ENCODE assay signal across 8 cellular contexts in the genomic region with DNA sequence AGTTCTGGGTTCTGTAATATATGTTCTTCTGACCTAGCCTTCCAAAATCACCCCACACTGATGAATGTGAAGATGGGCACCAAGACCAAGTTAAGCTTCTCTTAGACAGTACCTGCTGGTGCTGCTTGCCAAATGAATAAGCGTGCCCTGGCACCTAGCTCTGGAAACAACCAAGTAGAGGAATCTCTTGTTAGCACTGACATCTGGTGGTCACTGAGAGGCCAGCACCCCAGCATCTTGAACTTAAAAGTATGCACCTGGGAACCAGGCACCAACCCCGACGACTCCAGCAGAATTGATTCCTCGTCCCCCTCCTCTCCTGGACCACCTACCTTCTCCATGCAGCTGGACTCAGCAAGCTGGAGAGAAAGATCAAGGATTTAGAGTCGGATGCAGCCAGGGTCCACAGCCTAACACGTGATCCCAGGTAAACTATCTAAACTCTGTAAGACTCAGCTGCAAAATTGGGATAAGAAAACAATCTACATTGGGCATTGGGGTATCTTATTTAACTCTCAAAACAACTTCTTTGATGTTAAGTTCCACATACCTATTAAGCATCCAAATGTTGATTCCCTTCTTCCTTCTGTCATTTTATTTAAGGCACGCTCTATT.
A peak's percentile ranks its signal among the peaks of the same experiment; 100 is the strongest.
DNase-seq lines count a peak whose midpoint lies in the region; ATAC-seq and TF ChIP-seq lines count a peak whose summit lies in the region.

No MANE protein-coding gene starts in this region.

- no peak overlapping the region for H3K27ac ChIP-seq in 22Rv1
- no peak overlapping the region for H3K27ac ChIP-seq in effector memory CD4-positive, alpha-beta T cell (ENCODE audit: insufficient read depth, low read length, poor library complexity, severe bottlenecking)

- no peaks in the 10 kb centered on the region for H3K4me1 ChIP-seq in effector memory CD4-positive, alpha-beta T cell (ENCODE audit: control insufficient read depth, insufficient read depth, low read length, poor library complexity, severe bottlenecking)

- peak; percentile 55 for ATAC-seq in HG02870 (IDR thresholded peaks at IDR 0.05; ENCODE audit: unreplicated experiment)
- peak; percentile 59 for ATAC-seq in activated CD8-positive, alpha-beta T cell treated with anti-CD3 and anti-CD28 coated beads, Interleukin-2, amount 10 ng/mL, durations not matched to agents 7 days and 5 days
- peak; percentile 72 for ATAC-seq in omental fat pad (ENCODE audit: low FRiP score)

- no peaks in the 10 kb centered on the region for H3K9me3 ChIP-seq in effector memory CD4-positive, alpha-beta T cell (ENCODE audit: control insufficient read depth, low read length)

- TF ChIP-seq CTCF in 22Rv1 (IDR thresholded peaks at IDR 0.05): peak; percentile 78
- peak; percentile 89 for TF ChIP-seq CTCF in fibroblast of mammary gland (conservative IDR thresholded peaks at IDR 0.05; ENCODE audit: control insufficient read depth, insufficient read depth, low read depth, low read length)
- TF ChIP-seq CTCF in omental fat pad (IDR thresholded peaks at IDR 0.05): no peak

- POLR2A ChIA-PET in activated CD8-positive, alpha-beta T cell treated with anti-CD3 and anti-CD28 coated beads, Interleukin-2, amount 10 ng/mL, durations not matched to agents 7 days and 5 days (lab: Charles Lee): no interaction called here

- DNase-seq in GM03348 (ENCODE audit: low spot score) (peak; percentile 73), NCI-H2196 treated with DMSO at 0.1 percent for 48 hours (lab: John Stamatoyannopoulos, UW; ENCODE audit: unreplicated experiment) (peak; percentile 16), fibroblast of mammary gland (ENCODE audit: low read depth) (peak; percentile 73), omental fat pad (ENCODE audit: low spot score) (no peak)
- DNase-seq in activated CD8-positive, alpha-beta T cell treated with anti-CD3 and anti-CD28 coated beads, Interleukin-2, amount 10 ng/mL, durations not matched to agents 7 days and 5 days: peak; percentile 51
- DNase-seq in effector memory CD4-positive, alpha-beta T cell: no peak

- no peaks in the 10 kb centered on the region for H3K9me3 Mint-ChIP-seq in activated CD8-positive, alpha-beta T cell treated with anti-CD3 and anti-CD28 coated beads, Interleukin-2, amount 10 ng/mL, durations not matched to agents 7 days and 5 days (ENCODE audit: insufficient read depth)

- H3K36me3 Mint-ChIP-seq in activated CD8-positive, alpha-beta T cell treated with anti-CD3 and anti-CD28 coated beads, Interleukin-2, amount 10 ng/mL, durations not matched to agents 7 days and 5 days (ENCODE audit: low read depth): no peaks in the 10 kb centered on the region

- peaks cover 25% of the 10 kb centered on the region for H3K27me3 Mint-ChIP-seq in activated CD8-positive, alpha-beta T cell treated with anti-CD3 and anti-CD28 coated beads, Interleukin-2, amount 10 ng/mL, durations not matched to agents 7 days and 5 days (ENCODE audit: low read depth)

- no peak overlapping the region for H3K4me3 ChIP-seq in fibroblast of mammary gland (ENCODE audit: control insufficient read depth, low read depth, low read length)
- H3K4me3 ChIP-seq in effector memory CD4-positive, alpha-beta T cell (ENCODE audit: insufficient read depth, low read depth, low read length, poor library complexity, severe bottlenecking): no peak overlapping the region

- no peak overlapping the region for H3K4me3 Mint-ChIP-seq in activated CD8-positive, alpha-beta T cell treated with anti-CD3 and anti-CD28 coated beads, Interleukin-2, amount 10 ng/mL, durations not matched to agents 7 days and 5 days

- H3K27ac Mint-ChIP-seq in activated CD8-positive, alpha-beta T cell treated with anti-CD3 and anti-CD28 coated beads, Interleukin-2, amount 10 ng/mL, durations not matched to agents 7 days and 5 days: no peak overlapping the region

- no peaks in the 10 kb centered on the region for H3K36me3 ChIP-seq in effector memory CD4-positive, alpha-beta T cell (ENCODE audit: control insufficient read depth, insufficient read depth, low read length)

- CTCF ChIA-PET in activated CD8-positive, alpha-beta T cell treated with anti-CD3 and anti-CD28 coated beads, Interleukin-2, amount 10 ng/mL, durations not matched to agents 7 days and 5 days (lab: Charles Lee): interaction anchor here (0.8 to 2.2 kb wide), 16 partner anchors 8 to 455 kb away, joined by 3 to 8 read pairs (median 4); partner anchors contain the start of gene NADK2

- H3K4me1 Mint-ChIP-seq in activated CD8-positive, alpha-beta T cell treated with anti-CD3 and anti-CD28 coated beads, Interleukin-2, amount 10 ng/mL, durations not matched to agents 7 days and 5 days (ENCODE audit: low read depth): no peaks in the 10 kb centered on the region

- peaks cover 8% of the 10 kb centered on the region for H3K27me3 ChIP-seq in effector memory CD4-positive, alpha-beta T cell (replicated peaks; ENCODE audit: control insufficient read depth, insufficient read depth, low read length, poor library complexity, severe bottlenecking)

Comparison
In these comparisons a context has a peak if more than half of its experiments do, and no peak if none do; other contexts are left out.
1. CTCF ChIP-seq: peak in 22Rv1 (single experiment) and fibroblast of mammary gland (single experiment); none in omental fat pad (0 of 3).
2. DNase-seq: peak in GM03348 (single experiment), NCI-H2196 treated with DMSO at 0.1 percent for 48 hours (single experiment), activated CD8-positive, alpha-beta T cell treated with anti-CD3 and anti-CD28 coated beads, Interleukin-2, amount 10 ng/mL, durations not matched to agents 7 days and 5 days (single experiment) and fibroblast of mammary gland (single experiment); none in omental fat pad (single experiment) and effector memory CD4-positive, alpha-beta T cell (0 of 3).
3. Peak in every context shown above with its lines, with median percentiles within 50 percentile points of each other: ATAC-seq.